Comparison of ENCODE assay signal across 8 cellular contexts in the genomic region with DNA sequence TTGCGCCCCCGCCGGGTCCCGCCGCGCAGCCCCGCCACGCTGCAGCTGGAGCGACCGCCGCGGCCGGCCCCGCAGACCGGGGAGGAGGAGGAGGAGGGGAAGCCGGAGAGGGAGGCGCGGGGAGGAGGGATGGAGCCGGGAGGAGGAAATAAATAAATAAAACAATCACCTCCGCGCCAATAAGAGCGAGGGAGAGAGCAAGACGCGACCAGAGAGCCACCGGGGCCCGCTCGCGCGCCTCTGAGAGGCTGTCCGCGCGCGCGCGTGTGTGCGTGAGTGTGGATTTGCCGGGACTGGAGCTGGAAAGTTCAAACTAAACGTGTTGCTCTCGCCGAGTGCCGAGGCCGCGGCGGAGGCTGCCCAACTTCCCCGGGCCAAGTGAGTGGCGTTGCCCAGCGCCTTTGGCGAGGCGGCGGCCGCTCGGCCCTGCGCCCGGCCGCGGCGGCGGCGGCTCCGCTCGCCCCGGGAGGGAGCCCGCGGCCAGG.
DNase-seq lines count a peak whose midpoint lies in the region; ATAC-seq and TF ChIP-seq lines count a peak whose summit lies in the region.

No MANE protein-coding gene starts in this region.

- H3K9me3 ChIP-seq in Caco-2: no peaks in the 10 kb centered on the region
- no peaks in the 10 kb centered on the region for H3K9me3 ChIP-seq in iPS-18c (ENCODE audit: control insufficient read depth, insufficient read depth, low read length)
- H3K9me3 ChIP-seq in skeletal muscle tissue (ENCODE audit: control insufficient read depth in 3 of 3, low read length in 3 of 3): no peaks in the 10 kb centered on the region

- in situ Hi-C loops in astrocyte of the spinal cord (cut with HindIII; ENCODE audit: low sequenced_read_pairs): no loop called here

- TF ChIP-seq CTCF in Caco-2 (IDR thresholded peaks at IDR 0.05; ENCODE audit: insufficient read depth in 1 of 2, low read depth in 1 of 2, low read length in 1 of 2, severe bottlenecking in 1 of 2, unreplicated experiment in 1 of 2) (no peak), astrocyte of the spinal cord (IDR thresholded peaks at IDR 0.05; ENCODE audit: low read depth, low read length) (no peak)

- no TSS peak for BruUV-seq in Caco-2 (replicated peaks; lab: Mats Ljungman, UMichigan)

- no peaks in the 10 kb centered on the region for H3K36me3 Mint-ChIP-seq in Caco-2 (ENCODE audit: insufficient read depth, unreplicated experiment)

- no peaks in the 10 kb centered on the region for H3K4me1 Mint-ChIP-seq in Caco-2 (ENCODE audit: low read depth, unreplicated experiment)

- ATAC-seq in GM21737 (IDR thresholded peaks at IDR 0.05; ENCODE audit: unreplicated experiment): peak; percentile 30

- no peaks in the 10 kb centered on the region for H3K36me3 ChIP-seq in Caco-2 (ENCODE audit: control insufficient read depth, insufficient read depth, low read length)
- H3K36me3 ChIP-seq in skeletal muscle tissue (ENCODE audit: control insufficient read depth in 3 of 3, insufficient read depth in 3 of 3, low read length in 3 of 3): no peaks in the 10 kb centered on the region

- intact Hi-C loops in Caco-2 (cut with micrococcal nuclease; ENCODE audit: unreplicated experiment): loop anchor here (2.0 to 5.0 kb wide), 2 partner anchors 22 to 54 kb away; no protein-coding TSS in a partner anchor

- POLR2A ChIA-PET in Caco-2 (lab: Charles Lee): no interaction called here

- H3K27ac ChIP-seq in skeletal muscle tissue (ENCODE audit: low read depth, low read length): no peak overlapping the region

- H3K27me3 Mint-ChIP-seq in Caco-2 (ENCODE audit: insufficient read depth, unreplicated experiment): peaks cover 28% of the 10 kb centered on the region

- H3K27ac Mint-ChIP-seq in Caco-2 (ENCODE audit: unreplicated experiment): no peak overlapping the region

- H3K4me3 ChIP-seq in Caco-2 (ENCODE audit: low read depth, low read length) (peak overlapping the region; percentile 43), astrocyte of the spinal cord (ENCODE audit: low read depth, low read length) (peak overlapping the region; percentile 58), iPS-18c (ENCODE audit: insufficient read depth, low read depth, low read length) (peak overlapping the region; percentile 86), skeletal muscle tissue (ENCODE audit: low read length in 3 of 3) (peak overlapping the region; percentile 38 to 64 (median 62))

- CTCF ChIA-PET in Caco-2 (lab: Charles Lee): no interaction called here

- peak in 1 of 2 experiments; percentile 19 for DNase-seq in Caco-2
- DNase-seq in NCI-H146 (lab: John Stamatoyannopoulos, UW): peak; percentile 59
- peak; percentile 79 for DNase-seq in astrocyte of the spinal cord (ENCODE audit: low read depth, low spot score)
- no peak for DNase-seq in NK-92 (lab: John Stamatoyannopoulos, UW; ENCODE audit: unreplicated experiment)
- no peak for DNase-seq in HuH-7 (ENCODE audit: low spot score)

- peak overlapping the region in 1 of 3 donors; percentile 16 for H3K9ac ChIP-seq in skeletal muscle tissue (ENCODE audit: low read depth in 1 of 3, low read length in 3 of 3)

- no peaks in the 10 kb centered on the region for H3K9me3 Mint-ChIP-seq in Caco-2 (ENCODE audit: unreplicated experiment)

- H3K27me3 ChIP-seq in Caco-2 (replicated peaks; ENCODE audit: control insufficient read depth, insufficient read depth, low read length) (no peaks in the 10 kb centered on the region; the same call in 1 of the 2 replicates), skeletal muscle tissue (ENCODE audit: control insufficient read depth in 3 of 3, insufficient read depth in 3 of 3, low read length in 3 of 3) (peaks cover 22 to 37% (median 31%) of the 10 kb centered on the region in 3 donors)

- H3K4me1 ChIP-seq in Caco-2: peaks cover 14% of the 10 kb centered on the region
- peaks cover 8 to 14% (median 9%) of the 10 kb centered on the region in 3 donors for H3K4me1 ChIP-seq in skeletal muscle tissue (ENCODE audit: control insufficient read depth in 3 of 3, insufficient read depth in 3 of 3, low read length in 3 of 3)

- peak overlapping the region; percentile 78 for H3K4me3 Mint-ChIP-seq in Caco-2 (ENCODE audit: unreplicated experiment)

Comparison
In these comparisons a context has a peak if more than half of its experiments do, and no peak if none do; other contexts are left out.
1. DNase-seq: peak in NCI-H146 (single experiment) and astrocyte of the spinal cord (single experiment); none in NK-92 (single experiment) and HuH-7 (single experiment).
2. Peak in every context shown above with its lines, with median percentiles within 50 percentile points of each other: H3K4me3 ChIP-seq.